19 cellular contexts compared by ENCODE assay signal in genomic region chr5:169097897-169098296, GRCh38.
"Had no signal": no experiment of that assay in that cellular context is flagged by ENCODE, and none has a peak within 500 bp of the region (broad histone marks: within the 10 kb centered on the region; RNA-seq: fewer than 3 reads in every experiment).

No MANE protein-coding gene starts in this region.

- H3K9me3 Mint-ChIP-seq: activated naive CD4-positive, alpha-beta T cell treated with anti-CD3 and anti-CD28 coated beads, Interleukin-2, amount 10 ng/mL, durations not matched to agents 7 days and 5 days; activated naive CD8-positive, alpha-beta T cell treated with anti-CD3 and anti-CD28 coated beads, Interleukin-2, amount 50 U/mL, for 24 hours; neural progenitor cell; stimulated activated naive B cell treated with anti-CD40 and anti-IgM and Interleukin-4, amounts not matched to agents 10 μg/mL and 1 μg/mL and 100 μg/mL, for 72 hours; type B pancreatic cell had no signal

- H3K27ac ChIP-seq: neural progenitor cell, prostate gland, right lobe of liver, WERI-Rb-1 had no signal

- H3K36me3 ChIP-seq: neural progenitor cell, prostate gland, right lobe of liver, WERI-Rb-1 had no signal

- H3K4me1 Mint-ChIP-seq: activated naive CD4-positive, alpha-beta T cell treated with anti-CD3 and anti-CD28 coated beads, Interleukin-2, amount 10 ng/mL, durations not matched to agents 7 days and 5 days; activated naive CD8-positive, alpha-beta T cell treated with anti-CD3 and anti-CD28 coated beads, Interleukin-2, amount 50 U/mL, for 24 hours; stimulated activated naive B cell treated with anti-CD40 and anti-IgM and Interleukin-4, amounts not matched to agents 10 μg/mL and 1 μg/mL and 100 μg/mL, for 72 hours had no signal

- H3K4me3 Mint-ChIP-seq: activated naive CD4-positive, alpha-beta T cell treated with anti-CD3 and anti-CD28 coated beads, Interleukin-2, amount 10 ng/mL, durations not matched to agents 7 days and 5 days; activated naive CD8-positive, alpha-beta T cell treated with anti-CD3 and anti-CD28 coated beads, Interleukin-2, amount 50 U/mL, for 24 hours; neural progenitor cell; stimulated activated naive B cell treated with anti-CD40 and anti-IgM and Interleukin-4, amounts not matched to agents 10 μg/mL and 1 μg/mL and 100 μg/mL, for 72 hours; type B pancreatic cell had no signal

- H3K4me1 ChIP-seq: prostate gland, right lobe of liver had no signal

- H3K4me3 ChIP-seq: neural progenitor cell, prostate gland, right lobe of liver had no signal

- H3K4me2 ChIP-seq: neural progenitor cell had no signal

- H3K27me3 ChIP-seq: neural progenitor cell, right lobe of liver had no signal

- H3K9me3 ChIP-seq: prostate gland, right lobe of liver had no signal

- ATAC-seq: activated naive CD8-positive, alpha-beta T cell treated with anti-CD3 and anti-CD28 coated beads, Interleukin-2, amount 50 U/mL, for 24 hours; right lobe of liver; stimulated activated naive B cell treated with anti-CD40 and anti-IgM and Interleukin-4, amounts not matched to agents 10 μg/mL and 1 μg/mL and 100 μg/mL, for 72 hours had no signal

- H3K27ac Mint-ChIP-seq: activated naive CD4-positive, alpha-beta T cell treated with anti-CD3 and anti-CD28 coated beads, Interleukin-2, amount 10 ng/mL, durations not matched to agents 7 days and 5 days; activated naive CD8-positive, alpha-beta T cell treated with anti-CD3 and anti-CD28 coated beads, Interleukin-2, amount 50 U/mL, for 24 hours; neural progenitor cell; stimulated activated naive B cell treated with anti-CD40 and anti-IgM and Interleukin-4, amounts not matched to agents 10 μg/mL and 1 μg/mL and 100 μg/mL, for 72 hours; type B pancreatic cell had no signal

- H3K36me3 Mint-ChIP-seq: activated naive CD4-positive, alpha-beta T cell treated with anti-CD3 and anti-CD28 coated beads, Interleukin-2, amount 10 ng/mL, durations not matched to agents 7 days and 5 days; neural progenitor cell; stimulated activated naive B cell treated with anti-CD40 and anti-IgM and Interleukin-4, amounts not matched to agents 10 μg/mL and 1 μg/mL and 100 μg/mL, for 72 hours had no signal

- H3K27me3 Mint-ChIP-seq: activated naive CD4-positive, alpha-beta T cell treated with anti-CD3 and anti-CD28 coated beads, Interleukin-2, amount 10 ng/mL, durations not matched to agents 7 days and 5 days; activated naive CD8-positive, alpha-beta T cell treated with anti-CD3 and anti-CD28 coated beads, Interleukin-2, amount 50 U/mL, for 24 hours had no signal

- DNase-seq: activated CD4-positive, alpha-beta T cell treated with anti-CD3 and anti-CD28 coated beads for 1 hour; activated CD8-positive, alpha-beta memory T cell treated with anti-CD3 and anti-CD28 coated beads for 24 hours; activated CD8-positive, alpha-beta memory T cell treated with anti-CD3 and anti-CD28 coated beads, Interleukin-2, amount 50 U/mL, for 48 hours; activated effector memory CD4-positive, alpha-beta T cell treated with Interleukin-2 at 50 U/mL for 16 hours; activated naive CD4-positive, alpha-beta T cell treated with anti-CD3 and anti-CD28 coated beads, Interleukin-2, amount 10 ng/mL, durations not matched to agents 7 days and 5 days; activated naive CD8-positive, alpha-beta T cell treated with anti-CD3 and anti-CD28 coated beads, Interleukin-2, amount 50 U/mL, for 24 hours; activated T-cell treated with anti-CD3 and anti-CD28 coated beads, Interleukin-2, amount 50 U/mL, for 48 hours; dermis blood vessel endothelial cell; effector memory CD4-positive, alpha-beta T cell; glutamatergic neuron; midbrain; right lobe of liver; stimulated activated CD4-positive, alpha-beta T cell treated with anti-CD3 and anti-CD28 coated beads, Interleukin-4, amount 100 ng/mL, for 4 hours; stimulated activated naive B cell treated with anti-CD40 and anti-IgM and Interleukin-4, amounts not matched to agents 10 μg/mL and 1 μg/mL and 100 μg/mL, for 72 hours; SW 1271; WERI-Rb-1 had no signal

- H2AFZ ChIP-seq: neural progenitor cell had no signal
